In the genomic region with DNA sequence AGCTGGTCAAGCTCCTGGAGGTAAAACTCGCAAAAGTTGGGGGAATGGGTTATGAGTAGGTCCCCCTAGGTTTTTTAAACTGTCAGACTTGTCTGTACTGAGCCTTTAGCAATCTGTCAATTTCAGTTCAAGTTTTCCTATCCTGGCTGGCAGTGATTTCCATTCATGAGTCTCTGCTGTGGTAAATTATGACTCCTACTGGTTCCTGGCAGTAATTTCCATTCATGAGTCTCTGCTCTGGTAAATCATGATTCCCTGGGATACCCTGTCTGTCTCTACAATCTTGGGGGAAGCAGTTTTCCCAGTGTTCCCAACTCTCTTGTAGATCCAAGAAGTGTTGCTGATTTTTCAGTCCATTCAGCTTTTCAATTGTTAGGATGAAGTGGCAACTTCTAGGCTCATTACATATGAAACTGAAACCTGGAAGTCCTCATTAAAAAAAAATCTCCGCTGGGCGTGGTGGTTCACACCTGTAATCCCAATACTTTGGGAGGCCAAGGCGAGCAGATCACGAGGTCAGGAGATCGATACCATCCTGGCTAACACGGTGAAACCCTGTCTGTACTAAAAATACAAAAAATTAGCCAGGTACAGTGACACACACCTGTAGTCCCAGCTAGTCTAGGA, we compare ENCODE assay signal across 14 cellular contexts.
DNase-seq lines count a peak whose midpoint lies in the region; ATAC-seq, FAIRE-seq and TF ChIP-seq lines count a peak whose summit lies in the region.
"Had no signal": no experiment of that assay in that cellular context is flagged by ENCODE, and none has a peak within 500 bp of the region (broad histone marks: within the 10 kb centered on the region; RNA-seq: fewer than 3 reads in every experiment).

No MANE protein-coding gene starts in this region.

- no peaks in the 10 kb centered on the region for H3K9me2 ChIP-seq in OCI-LY1 (ENCODE audit: low read depth, low read length)

- no peak for TF ChIP-seq POLR2A in endothelial cell of umbilical vein (IDR thresholded peaks at IDR 0.05; ENCODE audit: low read depth, low read length)

- H3K9me3 ChIP-seq in OCI-LY1 (ENCODE audit: low read length) (no peaks in the 10 kb centered on the region), endothelial cell of umbilical vein (replicated peaks; ENCODE audit: control insufficient read depth, insufficient read depth, low read length) (no peaks in the 10 kb centered on the region), osteoblast (ENCODE audit: low read depth, low read length) (no peaks in the 10 kb centered on the region)
- H3K9me3 ChIP-seq: upper lobe of left lung had no signal

- dilution Hi-C loops in endothelial cell of umbilical vein (cut with MboI; ENCODE audit: extremely low pct_ligation_motif_present, low sequenced_read_pairs): no loop called here

- CTCF ChIA-PET in endothelial cell of umbilical vein (lab: Charles Lee): interaction anchor here (1.5 kb wide), 1 partner anchor 14 kb away, joined by 5 read pairs; no protein-coding TSS in a partner anchor

- H3K4me3 ChIP-seq in H7 (ENCODE audit: insufficient read depth, low read depth, low read length) (no peak overlapping the region), OCI-LY1 (ENCODE audit: low read depth, low read length, poor library complexity, severe bottlenecking) (no peak overlapping the region), endothelial cell of umbilical vein (replicated peaks in 1 of 3; ENCODE audit: insufficient read depth in 1 of 3, low read depth in 1 of 3, low read length in 3 of 3) (no peak overlapping the region), osteoblast (ENCODE audit: insufficient read depth, low read length) (no peak overlapping the region)
- H3K4me3 ChIP-seq: upper lobe of left lung had no signal

- BruUV-seq in endothelial cell of umbilical vein (replicated peaks; lab: Mats Ljungman, UMichigan): no TSS peak

- H4K20me1 ChIP-seq in OCI-LY1 (ENCODE audit: insufficient read depth, low read length) (no peaks in the 10 kb centered on the region), endothelial cell of umbilical vein (replicated peaks; ENCODE audit: control insufficient read depth, extremely low read depth, insufficient read depth, low read length) (no peaks in the 10 kb centered on the region), osteoblast (ENCODE audit: insufficient read depth, low read length) (no peaks in the 10 kb centered on the region)

- H3K27ac ChIP-seq in OCI-LY1 (ENCODE audit: low read depth, low read length, poor library complexity, severe bottlenecking) (no peak overlapping the region), endothelial cell of umbilical vein (ENCODE audit: insufficient read depth, low read depth, low read length) (no peak overlapping the region), osteoblast (ENCODE audit: low read depth, low read length) (no peak overlapping the region)
- H3K27ac ChIP-seq: upper lobe of left lung had no signal

- no peaks in the 10 kb centered on the region for H3F3A ChIP-seq in OCI-LY1 (ENCODE audit: insufficient read depth, low read length)

- H3K9ac ChIP-seq in OCI-LY1 (ENCODE audit: low read length): no peak overlapping the region
- no peak overlapping the region for H3K9ac ChIP-seq in endothelial cell of umbilical vein (replicated peaks; ENCODE audit: extremely low read depth, insufficient read depth, low read length)

- H3K79me2 ChIP-seq in OCI-LY1 (ENCODE audit: insufficient read depth, low read length) (no peaks in the 10 kb centered on the region), endothelial cell of umbilical vein (ENCODE audit: control insufficient read depth, insufficient read depth, low read length) (no peaks in the 10 kb centered on the region), osteoblast (ENCODE audit: insufficient read depth, low read length) (no peaks in the 10 kb centered on the region)

- DNase-seq in H7: peak; percentile 24
- DNase-seq in endothelial cell of umbilical vein (ENCODE audit: low read depth, low spot score): peak; percentile 32
- no peak for DNase-seq in osteoblast (ENCODE audit: insufficient read length, low spot score, missing footprints)
- no peak for DNase-seq in T1000 (lab: John Stamatoyannopoulos, UW)
- DNase-seq: activated B cell treated with CpG ODN at 0.5 μM for 24 hours; activated naive CD8-positive, alpha-beta T cell treated with anti-CD3 and anti-CD28 coated beads, Interleukin-2, amount 10 ng/mL, durations not matched to agents 7 days and 5 days; immature natural killer cell; NCI-H2029 treated with DMSO at 0.1 percent for 48 hours; upper lobe of left lung had no signal

- no peak overlapping the region for H2AFZ ChIP-seq in OCI-LY1 (ENCODE audit: low read length)
- H2AFZ ChIP-seq in endothelial cell of umbilical vein (ENCODE audit: low read depth, low read length): no peak overlapping the region
- no peak overlapping the region for H2AFZ ChIP-seq in osteoblast (ENCODE audit: low read length)

- H3K4me1 ChIP-seq in OCI-LY1 (ENCODE audit: insufficient read depth, low read length, severe bottlenecking): no peaks in the 10 kb centered on the region
- no peaks in the 10 kb centered on the region for H3K4me1 ChIP-seq in endothelial cell of umbilical vein (ENCODE audit: control insufficient read depth, extremely low read depth, insufficient read depth, low read length)
- no peaks in the 10 kb centered on the region for H3K4me1 ChIP-seq in osteoblast (ENCODE audit: insufficient read depth, low read length)
- H3K4me1 ChIP-seq: upper lobe of left lung had no signal

- H3K4me2 ChIP-seq in OCI-LY1 (ENCODE audit: low read length) (no peak overlapping the region), endothelial cell of umbilical vein (ENCODE audit: insufficient read depth, low read length) (no peak overlapping the region), osteoblast (ENCODE audit: insufficient read depth, low read length) (no peak overlapping the region)

- ATAC-seq in GM21515 (IDR thresholded peaks at IDR 0.05; ENCODE audit: unreplicated experiment) (no peak), HG02885 (IDR thresholded peaks at IDR 0.05; ENCODE audit: poor library complexity, unreplicated experiment) (no peak), GM21786 (IDR thresholded peaks at IDR 0.05; ENCODE audit: unreplicated experiment) (no peak)

- intact Hi-C loops in endothelial cell of umbilical vein (cut with micrococcal nuclease): no loop called here

- TF ChIP-seq CTCF in OCI-LY1 (IDR thresholded peaks at IDR 0.05; ENCODE audit: low read length) (peak; percentile 34; the same call in 1 of the 2 replicates), endothelial cell of umbilical vein (IDR thresholded peaks at IDR 0.05; ENCODE audit: extremely low read depth in 1 of 2, insufficient read depth in 1 of 2, low read depth in 1 of 2, low read length in 2 of 2) (peak in 1 of 2 donors; percentile 21), osteoblast (IDR thresholded peaks at IDR 0.05; ENCODE audit: extremely low read depth, low read depth, low read length) (peak; percentile 37)

- H3K27me3 ChIP-seq in H7 (ENCODE audit: control insufficient read depth, insufficient read depth, low read length) (no peaks in the 10 kb centered on the region), OCI-LY1 (ENCODE audit: insufficient read depth, low read length) (no peaks in the 10 kb centered on the region), endothelial cell of umbilical vein (ENCODE audit: control insufficient read depth in 2 of 2, insufficient read depth in 2 of 2, low read length in 2 of 2) (peaks cover 0 to 4% of the 10 kb centered on the region in 2 experiments), osteoblast (ENCODE audit: insufficient read depth, low read length) (no peaks in the 10 kb centered on the region)

- no peak for FAIRE-seq in endothelial cell of umbilical vein (lab: Jason Lieb, UNC)
- FAIRE-seq: GM18507 had no signal

- POLR2A ChIA-PET in endothelial cell of umbilical vein (lab: Charles Lee): no interaction called here

- H3K9me1 ChIP-seq in endothelial cell of umbilical vein (replicated peaks; ENCODE audit: control insufficient read depth, extremely low read depth, insufficient read depth, low read length): no peaks in the 10 kb centered on the region

- no peaks in the 10 kb centered on the region for H3K36me3 ChIP-seq in H7 (replicated peaks; ENCODE audit: control insufficient read depth, insufficient read depth, low read length)
- no peaks in the 10 kb centered on the region for H3K36me3 ChIP-seq in OCI-LY1 (ENCODE audit: insufficient read depth, low read length)
- H3K36me3 ChIP-seq in endothelial cell of umbilical vein (ENCODE audit: control insufficient read depth in 2 of 2, extremely low read depth in 1 of 2, insufficient read depth in 2 of 2, low read length in 2 of 2): no peaks in the 10 kb centered on the region
- no peaks in the 10 kb centered on the region for H3K36me3 ChIP-seq in osteoblast (ENCODE audit: insufficient read depth, low read length)
- H3K36me3 ChIP-seq: upper lobe of left lung had no signal

TF ChIP-seq in endothelial cell of umbilical vein, 7 proteins besides CTCF, POLR2A, EP300 and RAD21:
- TF ChIP-seq FOS (IDR thresholded peaks at IDR 0.05; ENCODE audit: borderline replicate concordance, insufficient read depth, low read length) (no peak), JUN (IDR thresholded peaks at IDR 0.05; ENCODE audit: borderline replicate concordance, insufficient read depth, insufficient read length, low read depth) (no peak), GATA2 (IDR thresholded peaks at IDR 0.05; ENCODE audit: insufficient read depth, insufficient read length, low read depth, low read length) (no peak), EZH2 (IDR thresholded peaks at IDR 0.05; ENCODE audit: borderline replicate concordance, low read depth, low read length, severe bottlenecking) (no peak), MYC (IDR thresholded peaks at IDR 0.05; ENCODE audit: low read depth, low read length) (no peak)
- TF ChIP-seq, protein P1, sequence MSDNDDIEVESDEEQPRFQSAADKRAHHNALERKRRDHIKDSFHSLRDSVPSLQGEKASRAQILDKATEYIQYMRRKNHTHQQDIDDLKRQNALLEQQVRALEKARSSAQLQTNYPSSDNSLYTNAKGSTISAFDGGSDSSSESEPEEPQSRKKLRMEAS (IDR thresholded peaks at IDR 0.05; ENCODE audit: insufficient read depth, insufficient read length): no peak

Comparison
In these comparisons a context has a peak if more than half of its experiments do, and no peak if none do; other contexts are left out.
1. DNase-seq: peak in H7 (single experiment) and endothelial cell of umbilical vein (single experiment); none in osteoblast (single experiment) and T1000 (single experiment).